ENCODE assay signal across 11 cellular contexts in the genomic region with DNA sequence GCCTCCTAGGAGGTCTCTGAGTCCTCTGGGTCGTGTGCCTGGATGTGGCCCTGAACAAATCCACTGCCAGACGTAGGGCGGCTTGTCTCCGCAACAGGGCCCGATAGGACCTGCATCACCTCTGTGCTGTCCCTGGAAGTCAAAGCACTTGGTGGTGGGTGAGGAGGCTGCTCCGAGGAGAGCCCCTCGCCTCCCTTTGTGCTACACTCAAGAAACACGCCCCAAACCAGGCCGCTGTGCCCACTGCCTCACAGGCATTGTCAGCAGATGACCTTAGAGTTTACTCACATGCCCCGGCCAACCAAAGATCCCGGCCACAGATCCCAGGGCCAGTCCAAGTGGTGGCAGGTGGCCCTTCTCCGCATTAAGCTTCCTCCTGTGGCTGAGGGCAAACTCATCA.
DNase-seq lines count a peak whose midpoint lies in the region; ATAC-seq, FAIRE-seq and TF ChIP-seq lines count a peak whose summit lies in the region.
"Had no signal": no experiment of that assay in that cellular context is flagged by ENCODE, and none has a peak within 500 bp of the region (broad histone marks: within the 10 kb centered on the region; RNA-seq: fewer than 3 reads in every experiment).

No MANE protein-coding gene starts in this region.

- H3K4me3 ChIP-seq in adrenal gland (no peak overlapping the region), fibroblast of lung (replicated peaks in 1 of 4; ENCODE audit: control extremely low read depth in 1 of 4, insufficient read depth in 1 of 4, low read depth in 3 of 4, low read length in 4 of 4) (no peak overlapping the region), pancreas (no peak overlapping the region), transverse colon (peak overlapping the region in 1 of 4 donors; percentile 3), brain microvascular endothelial cell (ENCODE audit: low read depth, low read length) (no peak overlapping the region)

- H3K27me3 ChIP-seq in adrenal gland, result no peaks in the 10 kb centered on the region
- H3K27me3 ChIP-seq in fibroblast of lung (ENCODE audit: control insufficient read depth, insufficient read depth, low read length), result no peaks in the 10 kb centered on the region
- H3K27me3 ChIP-seq in pancreas, result no peaks in the 10 kb centered on the region
- H3K27me3 ChIP-seq in transverse colon, result no peaks in the 10 kb centered on the region
- H3K27me3 ChIP-seq in brain microvascular endothelial cell (replicated peaks), result no peaks in the 10 kb centered on the region

- DNase-seq in adrenal gland (no peak), fibroblast of lung (ENCODE audit: low read depth in 2 of 2) (no peak), pancreas (peak in 2 of 6 donors; percentile 28 to 72), transverse colon (no peak), brain microvascular endothelial cell (no peak), GOT3 (lab: John Stamatoyannopoulos, UW) (no peak), H54 (ENCODE audit: insufficient read length, low spot score) (no peak)
- DNase-seq: activated naive CD4-positive, alpha-beta T cell treated with anti-CD3 and anti-CD28 coated beads, Interleukin-2, amount 50 U/mL, for 16 hours; cortex of kidney; NCI-H524 treated with DMSO at 0.1 percent for 48 hours; posterior cingulate gyrus had no signal

- no peak for TF ChIP-seq CTCF in adrenal gland (IDR thresholded peaks at IDR 0.05)
- TF ChIP-seq CTCF in fibroblast of lung (conservative IDR thresholded peaks at IDR 0.05 in 1 of 2, IDR thresholded peaks at IDR 0.05 in 1 of 2; ENCODE audit: low read depth in 1 of 2, low read length in 2 of 2), result no peak
- no peak for TF ChIP-seq CTCF in pancreas (IDR thresholded peaks at IDR 0.05)
- TF ChIP-seq CTCF in transverse colon (IDR thresholded peaks at IDR 0.05), result no peak
- no peak for TF ChIP-seq CTCF in brain microvascular endothelial cell (IDR thresholded peaks at IDR 0.05; ENCODE audit: low read depth, low read length, missing control alignments)

- peaks cover 8 to 20% of the 10 kb centered on the region in 2 donors for H3K4me1 ChIP-seq in adrenal gland (replicated peaks in 1 of 2)
- H3K4me1 ChIP-seq in fibroblast of lung (ENCODE audit: control insufficient read depth, extremely low read depth, insufficient read depth, low read length), result peaks cover 8% of the 10 kb centered on the region
- peaks cover 8 to 21% (median 19%) of the 10 kb centered on the region in 3 donors for H3K4me1 ChIP-seq in pancreas
- H3K4me1 ChIP-seq in transverse colon, result peaks cover 36 to 58% (median 54%) of the 10 kb centered on the region in 4 donors

- H3K27ac ChIP-seq in adrenal gland (peak overlapping the region in 3 of 5 donors; percentile 6 to 73 (median 58)), fibroblast of lung (ENCODE audit: insufficient read depth, low read length) (peak overlapping the region; percentile 67), pancreas (peak overlapping the region in 3 of 4 donors; percentile 25 to 51 (median 37)), transverse colon (peak overlapping the region; percentile 89 to 93 (median 90)), brain microvascular endothelial cell (no peak overlapping the region)

- no peak for TF ChIP-seq EP300 in transverse colon (IDR thresholded peaks at IDR 0.05; ENCODE audit: low read depth)

- H4K20me1 ChIP-seq in fibroblast of lung (ENCODE audit: control insufficient read depth, extremely low read depth, insufficient read depth, low read length), result no peaks in the 10 kb centered on the region

- 90 to 94% (median 90%) methylated on average over 5 to 12 of the region's 12 CpGs for WGBS in adrenal gland, 4 donors
- WGBS in pancreas, 2 donors, result 86 to 90% methylated on average over 12 of the region's 12 CpGs
- WGBS in transverse colon (ENCODE audit: low coverage in 1 of 2), 2 donors, result 80% methylated on average over 12 of the region's 12 CpGs; no CpG with 5 or more reads in 1 of the 2 donors

- H2AFZ ChIP-seq in fibroblast of lung (ENCODE audit: low read length), result no peak overlapping the region

- no peak for ATAC-seq in pancreas

- H3K36me3 ChIP-seq in adrenal gland (replicated peaks in 1 of 2) (no peaks in the 10 kb centered on the region), fibroblast of lung (ENCODE audit: control insufficient read depth, insufficient read depth, low read length) (no peaks in the 10 kb centered on the region), pancreas (no peaks in the 10 kb centered on the region), transverse colon (no peaks in the 10 kb centered on the region), brain microvascular endothelial cell (replicated peaks) (no peaks in the 10 kb centered on the region)

- H3K9me3 ChIP-seq in adrenal gland (replicated peaks in 1 of 3) (no peaks in the 10 kb centered on the region), fibroblast of lung (ENCODE audit: control insufficient read depth, insufficient read depth, low read depth, low read length) (no peaks in the 10 kb centered on the region), pancreas (no peaks in the 10 kb centered on the region), transverse colon (no peaks in the 10 kb centered on the region)

- TF ChIP-seq POLR2A in adrenal gland (IDR thresholded peaks at IDR 0.05) (no peak), transverse colon (IDR thresholded peaks at IDR 0.05) (no peak), H54 (IDR thresholded peaks at IDR 0.05; ENCODE audit: low read depth, low read length) (no peak)

- no peak for FAIRE-seq in pancreas (lab: Jason Lieb, UNC)
- no peak for FAIRE-seq in H54 (lab: Jason Lieb, UNC)

- intact Hi-C loops in adrenal gland (cut with DNase I), result no loop called here
- intact Hi-C loops in pancreas (cut with DNase I), result no loop called here
- intact Hi-C loops in transverse colon (cut with DNase I; ENCODE audit: low total_unique reads), result no loop called here

- no peaks in the 10 kb centered on the region for H3K79me2 ChIP-seq in fibroblast of lung (ENCODE audit: control insufficient read depth, insufficient read depth, low read length)

- no peak overlapping the region for H3K9ac ChIP-seq in fibroblast of lung (ENCODE audit: insufficient read depth, low read length)

- in situ Hi-C loops in transverse colon (cut with MboI; ENCODE audit: low pct_ligation_motif_present in 1 of 4, low pct_unique_long_range_greater_than_20kb in 1 of 4, low sequenced_read_pairs in 3 of 4), result no loop called here
- in situ Hi-C loops in brain microvascular endothelial cell (cut with HindIII; ENCODE audit: low pct_ligation_motif_present, low sequenced_read_pairs), result no loop called here

- peak overlapping the region; percentile 64 for H3K4me2 ChIP-seq in fibroblast of lung (ENCODE audit: extremely low read depth, insufficient read depth, low read length)
